8 cellular contexts compared by ENCODE assay signal in genomic region chr3:99817437-99818240, GRCh38. TPM values are rescaled to one million over a fixed set of nuclear protein-coding genes. Genes with fewer than 3 reads are reported as not detected.
A peak's percentile ranks its signal among the peaks of the same experiment; 100 is the strongest.
DNase-seq lines count a peak whose midpoint lies in the region; ATAC-seq and TF ChIP-seq lines count a peak whose summit lies in the region.

Gene CMSS1 (plus strand): TSS chr3:99817862.

- ATAC-seq in HG02623 (IDR thresholded peaks at IDR 0.05; ENCODE audit: unreplicated experiment) (peak; percentile 98), thoracic aorta (ENCODE audit: insufficient number of reproducible peaks, low FRiP score, low read depth) (peak; percentile 92)

- H3K27ac ChIP-seq in osteoblast (ENCODE audit: low read depth, low read length), result peak within 1 kb of the TSS; percentile 98
- H3K27ac ChIP-seq in thoracic aorta, result peak within 1 kb of the TSS; percentile 81 to 85

- no peaks in the 10 kb centered on the region for H3K9me3 Mint-ChIP-seq in activated naive CD8-positive, alpha-beta T cell (ENCODE audit: low read depth)

- H3K4me1 ChIP-seq in osteoblast (ENCODE audit: insufficient read depth, low read length), result peaks cover 14% of the 10 kb centered on the region
- peaks cover 15 to 31% of the 10 kb centered on the region in 2 donors for H3K4me1 ChIP-seq in thoracic aorta (ENCODE audit: control insufficient read depth in 1 of 2, low read depth in 2 of 2)

- peak within 1 kb of the TSS; percentile 97 for H2AFZ ChIP-seq in osteoblast (ENCODE audit: low read length)

- peak within 1 kb of the TSS; percentile 96 for H3K4me3 Mint-ChIP-seq in activated naive CD8-positive, alpha-beta T cell

- TF ChIP-seq CTCF in GM12864 (IDR thresholded peaks at IDR 0.05; ENCODE audit: low read depth, low read length, missing control alignments), result peak; percentile 39
- TF ChIP-seq CTCF in osteoblast (IDR thresholded peaks at IDR 0.05; ENCODE audit: extremely low read depth, low read depth, low read length), result peak; percentile 27
- peak; percentile 41 for TF ChIP-seq CTCF in thoracic aorta (IDR thresholded peaks at IDR 0.05)

- H3K27me3 ChIP-seq in osteoblast (ENCODE audit: insufficient read depth, low read length), result no peaks in the 10 kb centered on the region
- H3K27me3 ChIP-seq in thoracic aorta (replicated peaks; ENCODE audit: insufficient read depth), result no peaks in the 10 kb centered on the region

- no peaks in the 10 kb centered on the region for H4K20me1 ChIP-seq in osteoblast (ENCODE audit: insufficient read depth, low read length)

- H3K9me3 ChIP-seq in osteoblast (ENCODE audit: low read depth, low read length) (no peaks in the 10 kb centered on the region), thoracic aorta (no peaks in the 10 kb centered on the region)

- H3K79me2 ChIP-seq in osteoblast (ENCODE audit: insufficient read depth, low read length), result peaks cover 18% of the 10 kb centered on the region

- H3K36me3 ChIP-seq in osteoblast (ENCODE audit: insufficient read depth, low read length), result no peaks in the 10 kb centered on the region
- H3K36me3 ChIP-seq in thoracic aorta, result no peaks in the 10 kb centered on the region

- H3K4me3 ChIP-seq in GM12864 (ENCODE audit: low read depth, low read length) (peak within 1 kb of the TSS; percentile 71), osteoblast (ENCODE audit: insufficient read depth, low read length) (peak within 1 kb of the TSS; percentile 88), thoracic aorta (peak within 1 kb of the TSS; percentile 81)

- DNase-seq in GM12864 (ENCODE audit: low read depth) (peak; percentile 77), NCI-H1105 (lab: John Stamatoyannopoulos, UW) (peak; percentile 79), SKM-1 treated with dmso at 0.1 percent for 144 hours (lab: John Stamatoyannopoulos, UW; ENCODE audit: unreplicated experiment) (peak; percentile 86), glomerular visceral epithelial cell (ENCODE audit: extremely low spot score) (peak; percentile 87), osteoblast (ENCODE audit: insufficient read length, low spot score, missing footprints) (peak; percentile 85), thoracic aorta (ENCODE audit: low spot score) (peak; percentile 67)

- H3K27ac Mint-ChIP-seq in activated naive CD8-positive, alpha-beta T cell, result peak within 1 kb of the TSS; percentile 99

- H3K36me3 Mint-ChIP-seq in activated naive CD8-positive, alpha-beta T cell, result peaks cover 10% of the 10 kb centered on the region

- H3K27me3 Mint-ChIP-seq in activated naive CD8-positive, alpha-beta T cell, result no peaks in the 10 kb centered on the region

- peaks cover 43% of the 10 kb centered on the region for H3K4me1 Mint-ChIP-seq in activated naive CD8-positive, alpha-beta T cell (ENCODE audit: low read depth)

- peak within 1 kb of the TSS; percentile 86 for H3K4me2 ChIP-seq in osteoblast (ENCODE audit: insufficient read depth, low read length)

RNA-seq across cellular contexts. Expression of gene CMSS1, which starts in this region (rescaled TPM):
- total RNA-seq in osteoblast, result 14.7 and 15.9 TPM in 2 replicates
- 10 to 100 TPM; 18.1 to 22.7 TPM for total RNA-seq in thoracic aorta

Comparison
In these comparisons a context has a peak if more than half of its experiments do, and no peak if none do; other contexts are left out.
1. Peak in every context shown above with its lines: DNase-seq, ATAC-seq, H3K4me3 ChIP-seq and H3K27ac ChIP-seq.